18 cellular contexts compared by ENCODE assay signal in genomic region chr3:86388848-86389247, GRCh38.
DNase-seq lines count a peak whose midpoint lies in the region; ATAC-seq and TF ChIP-seq lines count a peak whose summit lies in the region.
"Had no signal": no experiment of that assay in that cellular context is flagged by ENCODE, and none has a peak within 500 bp of the region (broad histone marks: within the 10 kb centered on the region; RNA-seq: fewer than 3 reads in every experiment).

No MANE protein-coding gene starts in this region.

- H3K4me3 ChIP-seq in NB4 (ENCODE audit: low read depth, low read length) (no peak overlapping the region), neural progenitor cell (no peak overlapping the region), heart left ventricle (no peak overlapping the region)

- no peak for TF ChIP-seq POLR2A in NB4 (IDR thresholded peaks at IDR 0.05; ENCODE audit: extremely low read depth, insufficient read length)
- TF ChIP-seq POLR2A in heart left ventricle (IDR thresholded peaks at IDR 0.05): no peak

- H3K27me3 ChIP-seq in neural progenitor cell: no peaks in the 10 kb centered on the region
- no peaks in the 10 kb centered on the region for H3K27me3 ChIP-seq in heart left ventricle
- H3K27me3 ChIP-seq: neutrophil had no signal

- no peak overlapping the region for H3K4me2 ChIP-seq in neural progenitor cell

- TF ChIP-seq CTCF in NB4 (IDR thresholded peaks at IDR 0.05; ENCODE audit: low read depth, low read length) (no peak), neural progenitor cell (IDR thresholded peaks at IDR 0.05) (peak; percentile 27), heart left ventricle (IDR thresholded peaks at IDR 0.05) (no peak)

- no peak overlapping the region for H2AFZ ChIP-seq in neural progenitor cell (replicated peaks)

- WGBS in heart left ventricle, 4 donors: 71 to 83% (median 75%) methylated on average over 3 of the region's 3 CpGs

- no peak overlapping the region for H3K27ac Mint-ChIP-seq in neural progenitor cell
- H3K27ac Mint-ChIP-seq: activated CD4-positive, alpha-beta T cell treated with anti-CD3 and anti-CD28 coated beads, Interleukin-2, amount 10 ng/mL, durations not matched to agents 7 days and 5 days; activated naive CD4-positive, alpha-beta T cell treated with anti-CD3 and anti-CD28 coated beads, Interleukin-2, amount 10 ng/mL, durations not matched to agents 7 days and 5 days; CD4-positive, CD25-positive, alpha-beta regulatory T cell; dendritic cell treated with granulocyte-macrophage colony-stimulating factor and Interleukin-4, amounts not matched to agents 40 ng/mL and 50 ng/mL, for 4 days had no signal

- ATAC-seq in SK-N-SH treated with all-trans-retinoic acid at 6 μM for 48 hours (peak; percentile 45; the same call in 1 of the 3 replicates), HG02588 (IDR thresholded peaks at IDR 0.05; ENCODE audit: unreplicated experiment) (no peak), heart left ventricle (no peak)
- ATAC-seq: sciatic nerve had no signal

- no peak overlapping the region for H3K9ac ChIP-seq in neural progenitor cell

- no peaks in the 10 kb centered on the region for H3K36me3 ChIP-seq in neural progenitor cell
- no peaks in the 10 kb centered on the region for H3K36me3 ChIP-seq in heart left ventricle
- H3K36me3 ChIP-seq: neutrophil had no signal

- no peaks in the 10 kb centered on the region for H3K27me3 Mint-ChIP-seq in neural progenitor cell (ENCODE audit: insufficient read depth, low read depth)
- H3K27me3 Mint-ChIP-seq: activated CD4-positive, alpha-beta T cell treated with anti-CD3 and anti-CD28 coated beads, Interleukin-2, amount 10 ng/mL, durations not matched to agents 7 days and 5 days; activated naive CD4-positive, alpha-beta T cell treated with anti-CD3 and anti-CD28 coated beads, Interleukin-2, amount 10 ng/mL, durations not matched to agents 7 days and 5 days; CD4-positive, CD25-positive, alpha-beta regulatory T cell; dendritic cell treated with granulocyte-macrophage colony-stimulating factor and Interleukin-4, amounts not matched to agents 40 ng/mL and 50 ng/mL, for 4 days had no signal

- H3K27ac ChIP-seq in neural progenitor cell (no peak overlapping the region), substantia nigra (ENCODE audit: low read depth, low read length, poor library complexity, severe bottlenecking) (no peak overlapping the region), heart left ventricle (no peak overlapping the region)
- H3K27ac ChIP-seq: 22Rv1, neutrophil had no signal

- DNase-seq in DMS 273 (lab: John Stamatoyannopoulos, UW; ENCODE audit: unreplicated experiment): peak; percentile 0
- no peak for DNase-seq in DMS 273 treated with DMSO at 0.1 percent for 48 hours (lab: John Stamatoyannopoulos, UW)
- DNase-seq in NB4 (ENCODE audit: low read depth): peak; percentile 1
- DNase-seq in neural progenitor cell (ENCODE audit: low spot score): no peak
- no peak for DNase-seq in substantia nigra (lab: John Stamatoyannopoulos, UW)
- DNase-seq in heart left ventricle: no peak
- DNase-seq: activated CD4-positive, alpha-beta T cell treated with anti-CD3 and anti-CD28 coated beads, Interleukin-2, amount 10 ng/mL, durations not matched to agents 7 days and 5 days; activated naive CD4-positive, alpha-beta T cell treated with anti-CD3 and anti-CD28 coated beads, Interleukin-2, amount 10 ng/mL, durations not matched to agents 7 days and 5 days; CD4-positive, CD25-positive, alpha-beta regulatory T cell; erythroblast; KBM-7; NCI-H1694 had no signal

- H3K4me1 Mint-ChIP-seq in neural progenitor cell: peaks cover 7% of the 10 kb centered on the region
- H3K4me1 Mint-ChIP-seq: activated CD4-positive, alpha-beta T cell treated with anti-CD3 and anti-CD28 coated beads, Interleukin-2, amount 10 ng/mL, durations not matched to agents 7 days and 5 days; activated naive CD4-positive, alpha-beta T cell treated with anti-CD3 and anti-CD28 coated beads, Interleukin-2, amount 10 ng/mL, durations not matched to agents 7 days and 5 days; CD4-positive, CD25-positive, alpha-beta regulatory T cell had no signal

- H3K9me3 ChIP-seq in neural progenitor cell (ENCODE audit: low read depth) (no peaks in the 10 kb centered on the region), heart left ventricle (no peaks in the 10 kb centered on the region)
- H3K9me3 ChIP-seq: neutrophil had no signal

- H3K36me3 Mint-ChIP-seq in neural progenitor cell: peaks cover 5% of the 10 kb centered on the region
- H3K36me3 Mint-ChIP-seq: activated naive CD4-positive, alpha-beta T cell treated with anti-CD3 and anti-CD28 coated beads, Interleukin-2, amount 10 ng/mL, durations not matched to agents 7 days and 5 days; CD4-positive, CD25-positive, alpha-beta regulatory T cell had no signal

- H3K9me3 Mint-ChIP-seq in neural progenitor cell: peaks cover 5% of the 10 kb centered on the region

- H3F3A ChIP-seq in neural progenitor cell (ENCODE audit: low read depth): no peaks in the 10 kb centered on the region

- no peaks in the 10 kb centered on the region for H4K20me1 ChIP-seq in neural progenitor cell (ENCODE audit: low read depth)

- no peaks in the 10 kb centered on the region for H3K79me2 ChIP-seq in neural progenitor cell (ENCODE audit: low read depth)

- H3K4me3 Mint-ChIP-seq in neural progenitor cell: no peak overlapping the region
- H3K4me3 Mint-ChIP-seq: activated CD4-positive, alpha-beta T cell treated with anti-CD3 and anti-CD28 coated beads, Interleukin-2, amount 10 ng/mL, durations not matched to agents 7 days and 5 days; activated naive CD4-positive, alpha-beta T cell treated with anti-CD3 and anti-CD28 coated beads, Interleukin-2, amount 10 ng/mL, durations not matched to agents 7 days and 5 days; dendritic cell treated with granulocyte-macrophage colony-stimulating factor and Interleukin-4, amounts not matched to agents 40 ng/mL and 50 ng/mL, for 4 days had no signal

- H3K4me1 ChIP-seq in neural progenitor cell (peaks cover 6% of the 10 kb centered on the region), heart left ventricle (no peaks in the 10 kb centered on the region)

- intact Hi-C loops in heart left ventricle (cut with DNase I): no loop called here

TF ChIP-seq in SK-N-SH treated with all-trans-retinoic acid at 6 μM for 48 hours, 23 proteins besides CTCF, POLR2A, EP300 and RAD21 (continues in another document):
- TF ChIP-seq OSR1 (CRISPR knock-in tag; IDR thresholded peaks at IDR 0.05) (no peak), ZC3H10 (CRISPR knock-in tag; IDR thresholded peaks at IDR 0.05) (no peak), ZFP30 (CRISPR knock-in tag; IDR thresholded peaks at IDR 0.05) (no peak), SNAI2 (CRISPR knock-in tag; IDR thresholded peaks at IDR 0.05) (no peak), ZNF70 (CRISPR knock-in tag; IDR thresholded peaks at IDR 0.05) (no peak), ARNTL (CRISPR knock-in tag; IDR thresholded peaks at IDR 0.05; ENCODE audit: borderline replicate concordance, low read depth) (no peak), TOX (CRISPR knock-in tag; IDR thresholded peaks at IDR 0.05; ENCODE audit: borderline replicate concordance) (no peak), TSHZ2 (CRISPR knock-in tag; IDR thresholded peaks at IDR 0.05) (no peak), CSRNP3 (CRISPR knock-in tag; IDR thresholded peaks at IDR 0.05) (no peak), TCF4 (CRISPR knock-in tag; IDR thresholded peaks at IDR 0.05; ENCODE audit: borderline replicate concordance) (no peak), CREB5 (CRISPR knock-in tag; IDR thresholded peaks at IDR 0.05; ENCODE audit: low read depth) (no peak)

Comparison
In these comparisons a context has a peak if more than half of its experiments do, and no peak if none do; other contexts are left out.
1. DNase-seq: peak in DMS 273 (single experiment) and NB4 (single experiment); none in DMS 273 treated with DMSO at 0.1 percent for 48 hours (single experiment), neural progenitor cell (single experiment), substantia nigra (0 of 49) and heart left ventricle (0 of 5).